ENCODE assay signal across 26 cellular contexts in the genomic region with DNA sequence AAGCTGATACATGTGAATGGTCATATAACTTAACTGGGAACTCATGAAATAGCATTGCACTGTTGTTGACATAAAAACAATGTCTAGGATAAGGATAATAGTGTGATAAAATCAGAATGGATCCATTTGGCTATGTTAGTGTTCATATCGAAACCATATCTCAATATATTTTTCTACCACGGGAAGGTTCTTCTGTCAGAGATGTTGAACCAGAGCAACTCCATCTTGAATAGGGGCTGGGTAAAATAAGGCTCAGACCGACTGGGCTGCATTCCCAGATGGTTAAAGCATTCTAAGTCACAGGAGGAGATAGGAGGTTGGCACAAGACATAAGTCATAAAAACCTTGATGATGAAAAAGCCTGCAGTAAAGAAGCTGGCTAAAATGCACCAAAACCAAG.
"Had no signal": no experiment of that assay in that cellular context is flagged by ENCODE, and none has a peak within 500 bp of the region (broad histone marks: within the 10 kb centered on the region; RNA-seq: fewer than 3 reads in every experiment).

No MANE protein-coding gene starts in this region.

- H3K27me3 ChIP-seq: colonic mucosa, esophagus squamous epithelium, gastrocnemius medialis, heart right ventricle, left lung had no signal

- H3K4me3 ChIP-seq: colonic mucosa, esophagus squamous epithelium, gastrocnemius medialis, heart right ventricle, left lung, lower lobe of right lung, mucosa of descending colon had no signal

- H3K4me1 Mint-ChIP-seq: mesothelial cell of epicardium had no signal

- H3K36me3 ChIP-seq: colonic mucosa had no signal

- FAIRE-seq: endometrium, keratinocyte had no signal

- H3K9me3 ChIP-seq: colonic mucosa, esophagus squamous epithelium, gastrocnemius medialis, heart right ventricle, left lung, lower lobe of right lung, mucosa of descending colon had no signal

- DNase-seq: colonic mucosa; cortex of kidney; effector CD8-positive, alpha-beta T cell; effector memory CD8-positive, alpha-beta T cell; endodermal cell; erythroblast; esophagus squamous epithelium; foreskin fibroblast; foreskin melanocyte; gastrocnemius medialis; glutamatergic neuron; head of caudate nucleus; heart right ventricle; hippocampal formation; left cardiac atrium; left lung; left ventricle myocardium superior; lower lobe of right lung; mesenchymal stem cell; mucosa of descending colon had no signal

- H3K27me3 Mint-ChIP-seq: dendritic cell treated with granulocyte-macrophage colony-stimulating factor and Interleukin-4, amounts not matched to agents 40 ng/mL and 50 ng/mL, for 4 days; effector memory CD8-positive, alpha-beta T cell had no signal

- H3K9me3 Mint-ChIP-seq: dendritic cell treated with granulocyte-macrophage colony-stimulating factor and Interleukin-4, amounts not matched to agents 40 ng/mL and 50 ng/mL, for 4 days; effector memory CD8-positive, alpha-beta T cell; endodermal cell; mesothelial cell of epicardium had no signal

- H3K4me3 Mint-ChIP-seq: dendritic cell treated with granulocyte-macrophage colony-stimulating factor and Interleukin-4, amounts not matched to agents 40 ng/mL and 50 ng/mL, for 4 days; effector memory CD8-positive, alpha-beta T cell; endodermal cell; mesothelial cell of epicardium had no signal

- H3K4me1 ChIP-seq: colonic mucosa, esophagus squamous epithelium, left lung, lower lobe of right lung had no signal

- H3K27ac ChIP-seq: colonic mucosa, epithelial cell of prostate, esophagus squamous epithelium, gastrocnemius medialis, heart right ventricle, left lung, lower lobe of right lung had no signal

- H3K27ac Mint-ChIP-seq: dendritic cell treated with granulocyte-macrophage colony-stimulating factor and Interleukin-4, amounts not matched to agents 40 ng/mL and 50 ng/mL, for 4 days; effector memory CD8-positive, alpha-beta T cell; endodermal cell; mesothelial cell of epicardium had no signal

- ATAC-seq: effector memory CD8-positive, alpha-beta T cell; esophagus mucosa; gastrocnemius medialis; heart right ventricle; left cardiac atrium; left lung; left ventricle myocardium superior; lower lobe of right lung; mucosa of descending colon had no signal
